Comparison of ENCODE assay signal across 1 cellular context in genomic region chr4:142660728-142661127, GRCh38.
TF ChIP-seq lines count a peak whose summit lies in the region.

No MANE protein-coding gene starts in this region.

TF ChIP-seq in GM12878, 131 proteins besides CTCF, POLR2A, EP300 and RAD21 (continued from another document):
- TF ChIP-seq, protein P1, sequence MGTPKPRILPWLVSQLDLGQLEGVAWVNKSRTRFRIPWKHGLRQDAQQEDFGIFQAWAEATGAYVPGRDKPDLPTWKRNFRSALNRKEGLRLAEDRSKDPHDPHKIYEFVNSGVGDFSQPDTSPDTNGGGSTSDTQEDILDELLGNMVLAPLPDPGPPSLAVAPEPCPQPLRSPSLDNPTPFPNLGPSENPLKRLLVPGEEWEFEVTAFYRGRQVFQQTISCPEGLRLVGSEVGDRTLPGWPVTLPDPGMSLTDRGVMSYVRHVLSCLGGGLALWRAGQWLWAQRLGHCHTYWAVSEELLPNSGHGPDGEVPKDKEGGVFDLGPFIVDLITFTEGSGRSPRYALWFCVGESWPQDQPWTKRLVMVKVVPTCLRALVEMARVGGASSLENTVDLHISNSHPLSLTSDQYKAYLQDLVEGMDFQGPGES (IDR thresholded peaks at IDR 0.05): no peak
- TF ChIP-seq ZNF622 (IDR thresholded peaks at IDR 0.05): no peak
- TF ChIP-seq KAT2A (conservative IDR thresholded peaks at IDR 0.05; ENCODE audit: control insufficient read depth, low read depth, low read length): no peak
- no peak for TF ChIP-seq TCF3 (IDR thresholded peaks at IDR 0.05; ENCODE audit: borderline replicate concordance, insufficient read depth, low read depth, low read length)
